In genomic region chr6:151071295-151071694, GRCh38 we compare ENCODE assay signal across 10 cellular contexts.
DNase-seq lines count a peak whose midpoint lies in the region; ATAC-seq and TF ChIP-seq lines count a peak whose summit lies in the region.
"Had no signal": no experiment of that assay in that cellular context is flagged by ENCODE, and none has a peak within 500 bp of the region (broad histone marks: within the 10 kb centered on the region; RNA-seq: fewer than 3 reads in every experiment).

No MANE protein-coding gene starts in this region.

- peak overlapping the region in 1 of 2 donors; percentile 47 for H3K4me3 ChIP-seq in ascending aorta
- peak overlapping the region; percentile 41 for H3K4me3 ChIP-seq in left ventricle myocardium inferior
- H3K4me3 ChIP-seq in OCI-LY7 (ENCODE audit: low read depth, low read length, poor library complexity, severe bottlenecking): no peak overlapping the region
- H3K4me3 ChIP-seq: K562 had no signal

- H3K9me2 ChIP-seq in OCI-LY7 (ENCODE audit: insufficient read depth, low read length): no peaks in the 10 kb centered on the region

- no peak for TF ChIP-seq CTCF in ascending aorta (IDR thresholded peaks at IDR 0.05)
- no peak for TF ChIP-seq CTCF in left ventricle myocardium inferior (IDR thresholded peaks at IDR 0.05; ENCODE audit: borderline replicate concordance)
- no peak for TF ChIP-seq CTCF in OCI-LY7 (conservative IDR thresholded peaks at IDR 0.05; ENCODE audit: low read length)

- intact Hi-C loops in ascending aorta (cut with DNase I): loop anchor here (2.0 to 5.0 kb wide), 2 partner anchors 30 to 49 kb away; no protein-coding TSS in a partner anchor
- intact Hi-C loops in left ventricle myocardium inferior (cut with micrococcal nuclease): no loop called here
- intact Hi-C loops in sciatic nerve (cut with DNase I): no loop called here
- intact Hi-C loops in OCI-LY7 (cut with micrococcal nuclease; ENCODE audit: unreplicated experiment): no loop called here

- H2AFZ ChIP-seq in OCI-LY7 (ENCODE audit: low read length): no peak overlapping the region

- peak; percentile 83 for ATAC-seq in sciatic nerve
- ATAC-seq: K562 had no signal

- peak overlapping the region; percentile 73 to 74 for H3K27ac ChIP-seq in ascending aorta
- H3K27ac ChIP-seq in left ventricle myocardium inferior (replicated peaks): peak overlapping the region; percentile 65
- no peak overlapping the region for H3K27ac ChIP-seq in OCI-LY7 (ENCODE audit: low read depth, low read length, poor library complexity, severe bottlenecking)

- DNase-seq in EL (peak; percentile 83), ascending aorta (ENCODE audit: low spot score in 2 of 2) (peak in 1 of 2 donors; percentile 81), left ventricle myocardium inferior (peak; percentile 50), sciatic nerve (ENCODE audit: low spot score) (peak; percentile 81), RPMI8226 (no peak), SIG-M5 (lab: John Stamatoyannopoulos, UW) (no peak), OCI-LY7 (ENCODE audit: low spot score) (no peak)
- DNase-seq in central memory CD4-positive, alpha-beta T cell: no peak
- DNase-seq: activated CD4-positive, CD25-positive, alpha-beta regulatory T cell treated with anti-CD3 and anti-CD28 coated beads, Interleukin-2, amount 50 U/mL, for 72 hours had no signal

- no TSS peak for BruUV-seq in OCI-LY7 (replicated peaks; lab: Mats Ljungman, UMichigan)

- no peaks in the 10 kb centered on the region for H3K79me2 ChIP-seq in OCI-LY7 (ENCODE audit: insufficient read depth, low read depth, low read length)

- H3K4me1 ChIP-seq in ascending aorta (peaks cover 4 to 33% of the 10 kb centered on the region in 2 donors), left ventricle myocardium inferior (peaks cover 32% of the 10 kb centered on the region), OCI-LY7 (ENCODE audit: insufficient read depth, low read length, poor library complexity, severe bottlenecking) (peaks cover 14% of the 10 kb centered on the region)

- POLR2A ChIA-PET in OCI-LY7 (lab: Charles Lee): no interaction called here

- H3K9me3 ChIP-seq in ascending aorta: no peaks in the 10 kb centered on the region
- H3K9me3 ChIP-seq in left ventricle myocardium inferior (replicated peaks): peaks cover 20% of the 10 kb centered on the region
- peaks cover 21% of the 10 kb centered on the region; the same call in 1 of the 2 replicates for H3K9me3 ChIP-seq in OCI-LY7 (ENCODE audit: low read length)

- H3K27me3 ChIP-seq in ascending aorta (no peaks in the 10 kb centered on the region), left ventricle myocardium inferior (ENCODE audit: low read depth) (no peaks in the 10 kb centered on the region)

- CTCF ChIA-PET in OCI-LY7 (lab: Charles Lee; ENCODE audit: unreplicated experiment): no interaction called here

- H4K20me1 ChIP-seq in OCI-LY7 (ENCODE audit: insufficient read depth, low read length): no peaks in the 10 kb centered on the region

- H3K36me3 ChIP-seq in ascending aorta: no peaks in the 10 kb centered on the region
- no peaks in the 10 kb centered on the region for H3K36me3 ChIP-seq in left ventricle myocardium inferior
- peaks cover 83% of the 10 kb centered on the region for H3K36me3 ChIP-seq in OCI-LY7 (ENCODE audit: insufficient read depth, low read length)

- H3K4me2 ChIP-seq in OCI-LY7 (ENCODE audit: low read length): no peak overlapping the region

Comparison
In these comparisons a context has a peak if more than half of its experiments do, and no peak if none do; other contexts are left out.
1. DNase-seq: peak in EL (single experiment), left ventricle myocardium inferior (single experiment) and sciatic nerve (single experiment); none in RPMI8226 (single experiment), SIG-M5 (single experiment), central memory CD4-positive, alpha-beta T cell (single experiment) and OCI-LY7 (single experiment).